Comparison of ENCODE assay signal across 20 cellular contexts in genomic region chr9:27491164-27491563, GRCh38. TPM values are rescaled to one million over a fixed set of nuclear protein-coding genes. Genes with fewer than 3 reads are reported as not detected.
DNase-seq lines count a peak whose midpoint lies in the region; ATAC-seq and TF ChIP-seq lines count a peak whose summit lies in the region.
"Had no signal": no experiment of that assay in that cellular context is flagged by ENCODE, and none has a peak within 500 bp of the region (broad histone marks: within the 10 kb centered on the region; RNA-seq: fewer than 3 reads in every experiment).

No MANE protein-coding gene starts in this region.

- peaks cover 52% of the 10 kb centered on the region for H3K4me1 ChIP-seq in neural progenitor cell

- H3K4me3 Mint-ChIP-seq in neural progenitor cell = no peak overlapping the region
- no peak overlapping the region for H3K4me3 Mint-ChIP-seq in progenitor cell of endocrine pancreas (ENCODE audit: low read depth)
- H3K4me3 Mint-ChIP-seq: activated naive CD4-positive, alpha-beta T cell treated with anti-CD3 and anti-CD28 coated beads, Interleukin-2, amount 50 U/mL, for 24 hours; natural killer cell had no signal

- H3K4me3 ChIP-seq in brain microvascular endothelial cell (ENCODE audit: low read depth, low read length) = no peak overlapping the region
- H3K4me3 ChIP-seq in neural progenitor cell = no peak overlapping the region
- H3K4me3 ChIP-seq: MG63 had no signal

- no peak overlapping the region for H3K9ac ChIP-seq in neural progenitor cell

- H3K27ac Mint-ChIP-seq in neural progenitor cell (no peak overlapping the region), progenitor cell of endocrine pancreas (no peak overlapping the region)
- H3K27ac Mint-ChIP-seq: activated naive CD4-positive, alpha-beta T cell treated with anti-CD3 and anti-CD28 coated beads, Interleukin-2, amount 50 U/mL, for 24 hours; natural killer cell had no signal

- H3K79me2 ChIP-seq in neural progenitor cell (ENCODE audit: low read depth) = peaks cover 56% of the 10 kb centered on the region

- TF ChIP-seq POLR2A in erythroblast (IDR thresholded peaks at IDR 0.05; ENCODE audit: low read length) = no peak

- H3K4me1 Mint-ChIP-seq in neural progenitor cell (peaks cover 47% of the 10 kb centered on the region), progenitor cell of endocrine pancreas (ENCODE audit: low read depth) (peaks cover 12% of the 10 kb centered on the region)

- H3K27me3 ChIP-seq in brain microvascular endothelial cell (replicated peaks) (no peaks in the 10 kb centered on the region), neural progenitor cell (no peaks in the 10 kb centered on the region)
- H3K27me3 ChIP-seq: MG63 had no signal

- H3K9me3 Mint-ChIP-seq in neural progenitor cell = peaks cover 3% of the 10 kb centered on the region
- H3K9me3 Mint-ChIP-seq in progenitor cell of endocrine pancreas (ENCODE audit: low read depth) = peaks cover 4% of the 10 kb centered on the region

- no peak overlapping the region for H3K4me2 ChIP-seq in neural progenitor cell

- H3K9me3 ChIP-seq in neural progenitor cell (ENCODE audit: low read depth) = no peaks in the 10 kb centered on the region
- H3K9me3 ChIP-seq: MG63 had no signal

- DNase-seq in Kasumi-1 (lab: John Stamatoyannopoulos, UW) = peak; percentile 36 to 42
- peak; percentile 16 for DNase-seq in brain microvascular endothelial cell
- DNase-seq in neural progenitor cell (ENCODE audit: low spot score) = no peak
- DNase-seq in NCI-H2196 treated with DMSO at 0.1 percent for 48 hours (lab: John Stamatoyannopoulos, UW; ENCODE audit: unreplicated experiment) = no peak
- DNase-seq in erythroblast (lab: John Stamatoyannopoulos, UW) = no peak
- no peak for DNase-seq in progenitor cell of endocrine pancreas (ENCODE audit: low spot score, unreplicated experiment)
- DNase-seq: glutamatergic neuron; left colon; MG63; natural killer cell; NCI-H2227 treated with DMSO at 0.1 percent for 48 hours; right cardiac atrium; stimulated activated CD4-positive, alpha-beta T cell treated with anti-CD3 and anti-CD28 coated beads, Interleukin-4, amount 100 ng/mL, for 1 hour; T-helper 1 cell had no signal

- H3K36me3 Mint-ChIP-seq in neural progenitor cell = peaks cover 5% of the 10 kb centered on the region
- H3K36me3 Mint-ChIP-seq in progenitor cell of endocrine pancreas (ENCODE audit: insufficient read depth) = peaks cover 9% of the 10 kb centered on the region
- H3K36me3 Mint-ChIP-seq: natural killer cell had no signal

- H3K36me3 ChIP-seq in brain microvascular endothelial cell (replicated peaks) = no peaks in the 10 kb centered on the region
- no peaks in the 10 kb centered on the region for H3K36me3 ChIP-seq in neural progenitor cell
- H3K36me3 ChIP-seq: MG63 had no signal

- TF ChIP-seq CTCF in brain microvascular endothelial cell (IDR thresholded peaks at IDR 0.05; ENCODE audit: low read depth, low read length, missing control alignments) (no peak), neural progenitor cell (IDR thresholded peaks at IDR 0.05) (no peak), progenitor cell of endocrine pancreas (IDR thresholded peaks at IDR 0.05; ENCODE audit: unreplicated experiment) (no peak)

- peaks cover 42% of the 10 kb centered on the region for H3F3A ChIP-seq in neural progenitor cell (ENCODE audit: low read depth)

- in situ Hi-C loops in brain microvascular endothelial cell (cut with HindIII; ENCODE audit: low pct_ligation_motif_present, low sequenced_read_pairs) = no loop called here

- peak; percentile 46 for ATAC-seq in GM19351 (IDR thresholded peaks at IDR 0.05; ENCODE audit: unreplicated experiment)
- ATAC-seq in GM19395 (IDR thresholded peaks at IDR 0.05; ENCODE audit: unreplicated experiment) = no peak
- ATAC-seq: left colon, natural killer cell, right cardiac atrium had no signal

- H2AFZ ChIP-seq in neural progenitor cell (replicated peaks) = no peak overlapping the region

- peaks cover 2% of the 10 kb centered on the region for H4K20me1 ChIP-seq in neural progenitor cell (ENCODE audit: low read depth)

- H3K27me3 Mint-ChIP-seq in neural progenitor cell (ENCODE audit: insufficient read depth, low read depth) = peaks cover 2% of the 10 kb centered on the region
- H3K27me3 Mint-ChIP-seq in progenitor cell of endocrine pancreas = no peaks in the 10 kb centered on the region
- H3K27me3 Mint-ChIP-seq: activated naive CD4-positive, alpha-beta T cell treated with anti-CD3 and anti-CD28 coated beads, Interleukin-2, amount 50 U/mL, for 24 hours had no signal

- H3K27ac ChIP-seq in brain microvascular endothelial cell = no peak overlapping the region
- H3K27ac ChIP-seq in neural progenitor cell = peak overlapping the region; percentile 96

RNA-seq across cellular contexts. Expression of gene IFNK, which starts 32.9 kb away (rescaled TPM):
- total RNA-seq in neural progenitor cell (ENCODE audit: low replicate concordance) (not detected in 2 replicates), progenitor cell of endocrine pancreas (not detected in 2 replicates)
- total RNA-seq: cardiac septum, Daoy, left colon, natural killer cell, right cardiac atrium, urinary bladder had no signal

RNA-seq across cellular contexts. Expression of gene MOB3B, which starts 38.5 kb away (rescaled TPM):
- total RNA-seq in neural progenitor cell (ENCODE audit: low replicate concordance) = 14.0 and 15.3 TPM in 2 replicates
- total RNA-seq in progenitor cell of endocrine pancreas = 15.3 and 15.4 TPM in 2 replicates

Comparison
In these comparisons a context has a peak if more than half of its experiments do, and no peak if none do; other contexts are left out.
1. DNase-seq: peak in Kasumi-1 (2 of 2) and brain microvascular endothelial cell (single experiment); none in neural progenitor cell (single experiment), NCI-H2196 treated with DMSO at 0.1 percent for 48 hours (single experiment), erythroblast (0 of 2) and progenitor cell of endocrine pancreas (single experiment).